1 cellular context compared by ENCODE assay signal in the genomic region with DNA sequence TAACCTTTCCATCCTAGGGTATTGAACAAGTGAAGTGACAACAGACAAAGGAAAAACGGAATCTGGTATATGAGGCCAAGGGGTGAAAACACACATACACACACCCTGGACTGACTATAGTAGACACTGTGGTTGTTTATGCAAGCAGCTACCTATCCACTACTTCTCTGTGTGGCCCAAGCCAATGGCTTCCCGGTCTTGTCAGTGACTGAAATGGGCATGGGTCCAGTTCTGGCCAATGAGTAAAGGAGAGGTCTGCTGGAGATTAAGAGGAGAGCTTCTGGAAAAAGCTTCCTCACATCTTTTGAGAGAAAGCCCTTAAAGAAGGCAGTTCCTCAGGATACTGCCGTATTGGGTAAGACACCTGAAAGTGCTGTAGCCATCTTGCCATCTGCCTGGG.
TF ChIP-seq lines count a peak whose summit lies in the region.

No MANE protein-coding gene starts in this region.

TF ChIP-seq in HepG2, 621 proteins besides CTCF, POLR2A, EP300 and RAD21 (continued from another document):
- TF ChIP-seq THAP8 (CRISPR knock-in tag; IDR thresholded peaks at IDR 0.05; ENCODE audit: borderline replicate concordance), result no peak
- TF ChIP-seq MED8 (CRISPR knock-in tag; IDR thresholded peaks at IDR 0.05; ENCODE audit: insufficient replicate concordance), result no peak
- no peak for TF ChIP-seq USF2 (IDR thresholded peaks at IDR 0.05; ENCODE audit: low read depth, low read length)
- TF ChIP-seq USF2 (CRISPR knock-in tag; IDR thresholded peaks at IDR 0.05; ENCODE audit: borderline replicate concordance), result no peak
- no peak for TF ChIP-seq EHMT2 (IDR thresholded peaks at IDR 0.05; ENCODE audit: borderline replicate concordance, low read depth, low read length)
- TF ChIP-seq BRD4 (CRISPR knock-in tag; IDR thresholded peaks at IDR 0.05), result no peak
- TF ChIP-seq TCF7 (IDR thresholded peaks at IDR 0.05; ENCODE audit: low read depth), result no peak
- TF ChIP-seq RORA (CRISPR knock-in tag; IDR thresholded peaks at IDR 0.05), result no peak
- TF ChIP-seq ZFX (CRISPR knock-in tag; IDR thresholded peaks at IDR 0.05; ENCODE audit: low read depth), result no peak
